ENCODE assay signal across 9 cellular contexts in the genomic region with DNA sequence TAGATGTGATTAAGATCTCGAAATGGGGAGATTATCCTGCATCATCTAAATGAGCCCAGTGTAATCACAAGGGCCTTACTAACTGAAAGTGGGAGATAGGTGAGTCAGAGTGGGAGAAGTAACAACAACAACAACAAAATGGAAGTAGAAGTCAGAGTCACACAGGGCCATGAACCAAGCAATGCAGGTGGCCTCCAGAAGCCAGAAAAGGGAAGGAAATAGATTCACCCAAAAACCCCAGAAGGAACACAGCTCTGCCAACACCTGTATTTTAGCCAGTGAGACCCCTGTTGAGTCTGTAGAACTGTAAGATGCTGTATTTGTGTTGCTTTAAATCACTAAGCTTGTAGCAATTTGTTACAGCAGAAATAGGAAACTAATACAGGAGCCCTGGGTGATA. TPM values are rescaled to one million over a fixed set of nuclear protein-coding genes. Genes with fewer than 3 reads are reported as not detected.
DNase-seq lines count a peak whose midpoint lies in the region; ATAC-seq and TF ChIP-seq lines count a peak whose summit lies in the region.
"Had no signal": no experiment of that assay in that cellular context is flagged by ENCODE, and none has a peak within 500 bp of the region (broad histone marks: within the 10 kb centered on the region; RNA-seq: fewer than 3 reads in every experiment).

No MANE protein-coding gene starts in this region.

- peak overlapping the region; percentile 91 for H3K4me3 Mint-ChIP-seq in activated naive CD4-positive, alpha-beta T cell treated with anti-CD3 and anti-CD28 coated beads, Interleukin-2, amount 10 ng/mL, durations not matched to agents 7 days and 5 days
- H3K4me3 Mint-ChIP-seq in progenitor cell of endocrine pancreas (ENCODE audit: low read depth): peak overlapping the region; percentile 16

- peaks cover 76% of the 10 kb centered on the region for H3K4me1 Mint-ChIP-seq in activated naive CD4-positive, alpha-beta T cell treated with anti-CD3 and anti-CD28 coated beads, Interleukin-2, amount 10 ng/mL, durations not matched to agents 7 days and 5 days
- H3K4me1 Mint-ChIP-seq in progenitor cell of endocrine pancreas (ENCODE audit: low read depth): peaks cover 52% of the 10 kb centered on the region

- ATAC-seq in GM18873 (IDR thresholded peaks at IDR 0.05; ENCODE audit: low FRiP score, unreplicated experiment) (peak; percentile 35), HG02885 (IDR thresholded peaks at IDR 0.05; ENCODE audit: poor library complexity, unreplicated experiment) (peak; percentile 28)

- no peak for DNase-seq in activated naive CD4-positive, alpha-beta T cell treated with anti-CD3 and anti-CD28 coated beads, Interleukin-2, amount 10 ng/mL, durations not matched to agents 7 days and 5 days
- DNase-seq in progenitor cell of endocrine pancreas (ENCODE audit: low spot score, unreplicated experiment) (no peak), T-helper 9 cell (no peak), amygdala (lab: John Stamatoyannopoulos, UW) (no peak), DMS 273 treated with DMSO at 0.1 percent for 48 hours (lab: John Stamatoyannopoulos, UW) (no peak), superior temporal gyrus (ENCODE audit: extremely low spot score) (no peak)

- CTCF ChIA-PET in activated naive CD4-positive, alpha-beta T cell treated with anti-CD3 and anti-CD28 coated beads, Interleukin-2, amount 10 ng/mL, durations not matched to agents 7 days and 5 days (lab: Charles Lee): interaction anchor here (5.3 kb wide), 1 partner anchor 28 kb away, joined by 42 read pairs; no protein-coding TSS in a partner anchor

- peaks cover 4% of the 10 kb centered on the region for H3K27me3 Mint-ChIP-seq in activated naive CD4-positive, alpha-beta T cell treated with anti-CD3 and anti-CD28 coated beads, Interleukin-2, amount 10 ng/mL, durations not matched to agents 7 days and 5 days
- no peaks in the 10 kb centered on the region for H3K27me3 Mint-ChIP-seq in progenitor cell of endocrine pancreas

- peak overlapping the region; percentile 93 for H3K27ac Mint-ChIP-seq in activated naive CD4-positive, alpha-beta T cell treated with anti-CD3 and anti-CD28 coated beads, Interleukin-2, amount 10 ng/mL, durations not matched to agents 7 days and 5 days
- H3K27ac Mint-ChIP-seq in progenitor cell of endocrine pancreas: no peak overlapping the region

- H3K36me3 Mint-ChIP-seq in activated naive CD4-positive, alpha-beta T cell treated with anti-CD3 and anti-CD28 coated beads, Interleukin-2, amount 10 ng/mL, durations not matched to agents 7 days and 5 days: peaks cover 63% of the 10 kb centered on the region
- H3K36me3 Mint-ChIP-seq in progenitor cell of endocrine pancreas (ENCODE audit: insufficient read depth): peaks cover 25% of the 10 kb centered on the region

- H3K9me3 Mint-ChIP-seq in activated naive CD4-positive, alpha-beta T cell treated with anti-CD3 and anti-CD28 coated beads, Interleukin-2, amount 10 ng/mL, durations not matched to agents 7 days and 5 days: no peaks in the 10 kb centered on the region
- H3K9me3 Mint-ChIP-seq in progenitor cell of endocrine pancreas (ENCODE audit: low read depth): no peaks in the 10 kb centered on the region

- no peak for TF ChIP-seq CTCF in progenitor cell of endocrine pancreas (IDR thresholded peaks at IDR 0.05; ENCODE audit: unreplicated experiment)

RNA-seq across cellular contexts. Expression of gene TAGLN2, which starts 4.1 kb away (rescaled TPM):
- total RNA-seq in progenitor cell of endocrine pancreas: 153 and 159 TPM in 2 replicates

RNA-seq across cellular contexts. Expression of gene CFAP45, which starts 21.3 kb away (rescaled TPM):
- 0.74 and 1.0 TPM in 2 replicates for total RNA-seq in progenitor cell of endocrine pancreas

RNA-seq across cellular contexts. Expression of gene IGSF9, which starts 24.2 kb away (rescaled TPM):
- 68.2 and 68.6 TPM in 2 replicates for total RNA-seq in progenitor cell of endocrine pancreas

RNA-seq across cellular contexts. Expression of gene SLAMF9, which starts 32.8 kb away (rescaled TPM):
- total RNA-seq in progenitor cell of endocrine pancreas: not detected in 2 replicates
- total RNA-seq: SJSA1 had no signal

RNA-seq across cellular contexts. Expression of gene VSIG8, which starts 58.8 kb away (rescaled TPM):
- 0.20 TPM in 1 of 2 replicates, not detected in the other for total RNA-seq in progenitor cell of endocrine pancreas
- total RNA-seq: SJSA1 had no signal
